In genomic region chr4:98601719-98602118, GRCh38 we compare ENCODE assay signal across 10 cellular contexts. TPM values are rescaled to one million over a fixed set of nuclear protein-coding genes. Genes with fewer than 3 reads are reported as not detected.
A peak's percentile ranks its signal among the peaks of the same experiment; 100 is the strongest.
DNase-seq lines count a peak whose midpoint lies in the region; ATAC-seq and TF ChIP-seq lines count a peak whose summit lies in the region.
"Had no signal": no experiment of that assay in that cellular context is flagged by ENCODE, and none has a peak within 500 bp of the region (broad histone marks: within the 10 kb centered on the region; RNA-seq: fewer than 3 reads in every experiment).

No MANE protein-coding gene starts in this region.

- H3K27ac ChIP-seq in aorta (ENCODE audit: low read depth in 1 of 2, low read length in 2 of 2), result no peak overlapping the region
- H3K27ac ChIP-seq: lower lobe of right lung had no signal

- WGBS in aorta, 2 donors, result 86% methylated on average over 3 of the region's 3 CpGs

- H3K4me1 ChIP-seq in BE2C (no peaks in the 10 kb centered on the region), aorta (ENCODE audit: control insufficient read depth in 1 of 2, insufficient read depth in 2 of 2, low read length in 2 of 2) (no peaks in the 10 kb centered on the region)
- H3K4me1 ChIP-seq: lower lobe of right lung had no signal

- peak; percentile 16 for TF ChIP-seq CTCF in cardiac fibroblast (IDR thresholded peaks at IDR 0.05; ENCODE audit: low read depth, low read length)
- no peak for TF ChIP-seq CTCF in BE2C (IDR thresholded peaks at IDR 0.05; ENCODE audit: low read depth, low read length)

- H3K36me3 ChIP-seq in BE2C (no peaks in the 10 kb centered on the region), aorta (ENCODE audit: control insufficient read depth in 1 of 2, insufficient read depth in 2 of 2, low read length in 1 of 2) (no peaks in the 10 kb centered on the region)
- H3K36me3 ChIP-seq: lower lobe of right lung had no signal

- H3K27me3 ChIP-seq in BE2C (no peaks in the 10 kb centered on the region), aorta (ENCODE audit: control insufficient read depth in 1 of 2, insufficient read depth in 2 of 2, low read length in 1 of 2) (no peaks in the 10 kb centered on the region)

- no peaks in the 10 kb centered on the region for H3K9me3 ChIP-seq in BE2C
- H3K9me3 ChIP-seq in aorta (ENCODE audit: control insufficient read depth, low read length), result peaks cover 2% of the 10 kb centered on the region

- DNase-seq in A172 (ENCODE audit: low spot score), result peak; percentile 41
- peak; percentile 49 for DNase-seq in HT1080 (ENCODE audit: low read depth)
- DNase-seq in cardiac fibroblast (ENCODE audit: low read depth in 2 of 2), result peak in 1 of 2 donors; percentile 67
- no peak for DNase-seq in NCI-H1694 (lab: John Stamatoyannopoulos, UW)
- DNase-seq in BE2C, result no peak
- no peak for DNase-seq in aorta
- DNase-seq: lower lobe of right lung, NCI-H1105 treated with DMSO at 0.1 percent for 48 hours had no signal

- ATAC-seq in GM19468 (IDR thresholded peaks at IDR 0.05; ENCODE audit: extremely low read depth, unreplicated experiment), result peak; percentile 21
- ATAC-seq in GM21529 (IDR thresholded peaks at IDR 0.05; ENCODE audit: unreplicated experiment), result no peak
- ATAC-seq in aorta (ENCODE audit: low FRiP score), result no peak
- ATAC-seq: lower lobe of right lung had no signal

- intact Hi-C loops in aorta (cut with DNase I), result no loop called here

- H3K4me3 ChIP-seq in cardiac fibroblast (replicated peaks in 1 of 2; ENCODE audit: low read depth in 2 of 2, low read length in 2 of 2) (no peak overlapping the region), BE2C (ENCODE audit: low read depth, low read length) (no peak overlapping the region), aorta (ENCODE audit: low read length in 2 of 2) (no peak overlapping the region)
- H3K4me3 ChIP-seq: lower lobe of right lung had no signal

RNA-seq across cellular contexts. Expression of gene TSPAN5, which starts 56.7 kb away (rescaled TPM):
- 8.8 and 18.4 TPM in 2 replicates for total RNA-seq in A172 (2014; rRNA removed; shearing (Covaris generic))
- 27.7 and 32.9 TPM in 2 replicates for total RNA-seq in HT1080 (2014; rRNA removed; shearing (Covaris generic))
- polyA plus RNA-seq in HT1080 (2015; cell fraction: cytosol; rRNA removed), result 52.6 and 62.6 TPM in 2 replicates
- polyA plus RNA-seq in HT1080 (2015; cell fraction: nucleus; rRNA removed), result 48.6 and 52.4 TPM in 2 replicates
- polyA plus RNA-seq in BE2C (2012; ENCODE audit: insufficient read depth, insufficient read length, low read depth), result 12.2 TPM
- 1 to 10 TPM; 8.6 to 8.7 TPM for total RNA-seq in aorta
- polyA plus RNA-seq in aorta, result 1 to 10 TPM; 2.6 to 9.9 TPM

Comparison
In these comparisons a context has a peak if more than half of its experiments do, and no peak if none do; other contexts are left out.
1. DNase-seq: peak in A172 (single experiment) and HT1080 (single experiment); none in NCI-H1694 (single experiment), BE2C (single experiment) and aorta (0 of 2).